17 cellular contexts compared by ENCODE assay signal in the genomic region with DNA sequence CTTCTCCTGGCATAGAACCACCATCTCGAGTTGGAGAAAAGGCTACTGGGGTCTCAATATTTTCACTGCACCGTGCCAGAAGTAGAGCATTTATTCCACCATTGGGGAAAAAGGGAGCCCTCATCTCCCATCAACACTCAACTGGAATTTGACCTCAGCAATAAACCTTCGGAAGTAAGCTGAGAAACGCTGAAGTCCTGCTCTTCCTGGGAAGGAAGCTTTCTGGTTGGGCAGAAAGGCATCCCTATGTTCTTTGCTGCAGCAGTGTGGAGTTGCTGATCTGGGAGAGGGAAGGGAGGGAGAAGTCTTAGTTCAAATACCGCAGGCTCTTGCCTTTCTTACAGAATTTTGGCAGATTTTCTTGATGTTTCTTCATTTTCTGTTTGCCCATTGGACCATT.
DNase-seq lines count a peak whose midpoint lies in the region; FAIRE-seq and TF ChIP-seq lines count a peak whose summit lies in the region.
"Had no signal": no experiment of that assay in that cellular context is flagged by ENCODE, and none has a peak within 500 bp of the region (broad histone marks: within the 10 kb centered on the region; RNA-seq: fewer than 3 reads in every experiment).

No MANE protein-coding gene starts in this region.

- H4K20me1 ChIP-seq in H1 (replicated peaks in 1 of 2; ENCODE audit: control insufficient read depth in 1 of 2, insufficient read depth in 2 of 2, low read length in 2 of 2) (no peaks in the 10 kb centered on the region), neural progenitor cell (ENCODE audit: low read depth) (no peaks in the 10 kb centered on the region)

- no peak overlapping the region for H3K56ac ChIP-seq in H1 (replicated peaks; ENCODE audit: insufficient read length, low read depth, low read length)

- H3K36me3 ChIP-seq in H1 (ENCODE audit: control insufficient read depth in 2 of 4, insufficient read depth in 4 of 4, low read length in 3 of 4) (no peaks in the 10 kb centered on the region), neural progenitor cell (no peaks in the 10 kb centered on the region)

- H3K9ac ChIP-seq in H1 (replicated peaks in 1 of 4; ENCODE audit: extremely low read depth in 1 of 4, low read depth in 3 of 4, low read length in 3 of 4) (no peak overlapping the region), neural progenitor cell (no peak overlapping the region)
- H3K9ac ChIP-seq: GM23248 had no signal

- TF ChIP-seq RAD21 in H1 (IDR thresholded peaks at IDR 0.05 in 1 of 2, conservative IDR thresholded peaks at IDR 0.05 in 1 of 2; ENCODE audit: low read depth in 2 of 2, low read length in 2 of 2), result no peak

- TF ChIP-seq EP300 in H1 (IDR thresholded peaks at IDR 0.05; ENCODE audit: borderline replicate concordance in 1 of 2, low read depth in 2 of 2, low read length in 2 of 2), result no peak

- H3K27me3 ChIP-seq in H1 (replicated peaks in 1 of 4; ENCODE audit: control insufficient read depth in 3 of 4, extremely low read depth in 1 of 4, insufficient read depth in 3 of 4, low read length in 3 of 4) (no peaks in the 10 kb centered on the region), neural progenitor cell (no peaks in the 10 kb centered on the region)

- H3K4me1 Mint-ChIP-seq in neural progenitor cell, result no peaks in the 10 kb centered on the region
- H3K4me1 Mint-ChIP-seq: CD4-positive, alpha-beta memory T cell had no signal

- no peak overlapping the region for H3K4me3 Mint-ChIP-seq in neural progenitor cell
- H3K4me3 Mint-ChIP-seq: CD4-positive, alpha-beta memory T cell; H9 had no signal

- H3K23ac ChIP-seq in H1 (ENCODE audit: insufficient read length), result no peak overlapping the region

- no peaks in the 10 kb centered on the region for H3K9me3 ChIP-seq in H1 (ENCODE audit: insufficient read depth in 2 of 2, low read depth in 1 of 2, low read length in 1 of 2)
- no peaks in the 10 kb centered on the region for H3K9me3 ChIP-seq in neural progenitor cell (ENCODE audit: low read depth)

- POLR2A ChIA-PET in H1 (lab: Charles Lee; ENCODE audit: partially characterized antibody), result no interaction called here

- no peak overlapping the region for H2BK120ac ChIP-seq in H1 (replicated peaks; ENCODE audit: low read depth, low read length)

- TF ChIP-seq POLR2A in H1 (IDR thresholded peaks at IDR 0.05; ENCODE audit: control extremely low read depth in 1 of 2, low read depth in 2 of 2, low read length in 2 of 2), result no peak

- CTCF ChIA-PET in H1 (lab: Charles Lee; ENCODE audit: partially characterized antibody), result interaction anchor here (1.0 kb wide), 1 partner anchor 198 kb away, joined by 3 read pairs; no protein-coding TSS in a partner anchor

- H3K4me3 ChIP-seq in H1 (ENCODE audit: extremely low read depth in 1 of 4, insufficient read depth in 2 of 4, low read depth in 3 of 4, low read length in 4 of 4) (no peak overlapping the region), neural progenitor cell (no peak overlapping the region)
- H3K4me3 ChIP-seq: GM23248 had no signal

- H3K36me3 Mint-ChIP-seq in neural progenitor cell, result no peaks in the 10 kb centered on the region
- H3K36me3 Mint-ChIP-seq: CD4-positive, alpha-beta memory T cell had no signal

- H2BK12ac ChIP-seq in H1 (ENCODE audit: low read depth, low read length), result no peak overlapping the region

- H3K27ac ChIP-seq in H1 (ENCODE audit: low read depth, low read length), result no peak overlapping the region
- H3K27ac ChIP-seq in neural progenitor cell, result no peak overlapping the region
- H3K27ac ChIP-seq: GM23248 had no signal

- no peaks in the 10 kb centered on the region for H3F3A ChIP-seq in neural progenitor cell (ENCODE audit: low read depth)

- H2BK5ac ChIP-seq in H1 (ENCODE audit: low read depth, low read length), result no peak overlapping the region

- TF ChIP-seq CTCF in H1 (IDR thresholded peaks at IDR 0.05; ENCODE audit: control extremely low read depth in 1 of 3, insufficient read depth in 1 of 3, low read depth in 1 of 3, low read length in 3 of 3), result no peak
- no peak for TF ChIP-seq CTCF in neural progenitor cell (IDR thresholded peaks at IDR 0.05)

- H2AK5ac ChIP-seq in H1 (ENCODE audit: low read depth, low read length), result no peak overlapping the region

- H2BK20ac ChIP-seq in H1 (ENCODE audit: low read length), result no peak overlapping the region

- no peaks in the 10 kb centered on the region for H3K9me3 Mint-ChIP-seq in neural progenitor cell
- H3K9me3 Mint-ChIP-seq: H9 had no signal

- no peak overlapping the region for H4K5ac ChIP-seq in H1 (ENCODE audit: insufficient read length, low read depth, low read length)

- no peak overlapping the region for H4K8ac ChIP-seq in H1 (ENCODE audit: extremely low read depth, insufficient read depth, low read length)

- H3K4ac ChIP-seq in H1 (replicated peaks; ENCODE audit: insufficient read length, low read depth, low read length), result no peak overlapping the region

- H2BK15ac ChIP-seq in H1 (ENCODE audit: low read length), result peak overlapping the region; percentile 62; the same call in 1 of the 2 replicates

- no peak for FAIRE-seq in H1 (lab: Jason Lieb, UNC)
- FAIRE-seq: G401.6, GM12892 had no signal

- H4K91ac ChIP-seq in H1 (replicated peaks; ENCODE audit: insufficient read length, low read length), result no peak overlapping the region

- H2AFZ ChIP-seq in H1 (ENCODE audit: low read length) (0 out of 2 replicates have a peak overlapping the region, but pooled peaks have one; percentile 76), neural progenitor cell (replicated peaks) (peak overlapping the region; percentile 55)
- H2AFZ ChIP-seq: GM23248 had no signal

- H3K4me1 ChIP-seq in H1 (replicated peaks in 1 of 4; ENCODE audit: control insufficient read depth in 3 of 4, insufficient read depth in 4 of 4, low read length in 3 of 4) (peaks cover 0 to 5% (median 2%) of the 10 kb centered on the region in 4 experiments; a peak in 2 of 7 replicates), neural progenitor cell (no peaks in the 10 kb centered on the region)

- H3K4me2 ChIP-seq in H1 (ENCODE audit: insufficient read depth in 1 of 2, low read depth in 2 of 2, low read length in 2 of 2), result no peak overlapping the region
- H3K4me2 ChIP-seq in neural progenitor cell, result no peak overlapping the region

- H3K79me2 ChIP-seq in H1 (ENCODE audit: control insufficient read depth in 1 of 2, insufficient read depth in 2 of 2, low read length in 2 of 2), result no peaks in the 10 kb centered on the region
- no peaks in the 10 kb centered on the region for H3K79me2 ChIP-seq in neural progenitor cell (ENCODE audit: low read depth)

- WGBS in H1 (ENCODE audit: extremely low coverage in 1 of 2, insufficient coverage in 1 of 2, insufficient read length in 1 of 2, insufficient replicate concordance in 2 of 2, low coverage in 1 of 2, low lambda C conversion rate in 2 of 2, missing lambda C conversion rate in 1 of 2), 2 experiments, result 92% methylated on average over 5 of the region's 5 CpGs; no CpG with 5 or more reads in 1 of the 2 experiments

- DNase-seq in H1 (ENCODE audit: low read depth in 1 of 2, low spot score in 2 of 2) (no peak), left kidney (ENCODE audit: low read depth, low spot score) (peak; percentile 51), neural progenitor cell (ENCODE audit: low spot score) (no peak), foreskin melanocyte (no peak), iPS-NIHi11 (ENCODE audit: low spot score) (no peak), NCI-H146 treated with DMSO at 0.1 percent for 48 hours (lab: John Stamatoyannopoulos, UW; ENCODE audit: unreplicated experiment) (no peak)
- no peak for DNase-seq in stimulated activated CD4-positive, alpha-beta T cell treated with anti-CD3 and anti-CD28 coated beads, Interleukin-4, amount 100 ng/mL, for 24 hours
- DNase-seq: C1 segment of cervical spinal cord; Calu3; CD4-positive, alpha-beta memory T cell; COR-L47; DMS53; DMS79 treated with DMSO at 0.1 percent for 48 hours; GM23248; H9 had no signal

- H3K14ac ChIP-seq in H1 (ENCODE audit: insufficient read length), result no peak overlapping the region

- H3K27me3 Mint-ChIP-seq in neural progenitor cell (ENCODE audit: insufficient read depth, low read depth), result no peaks in the 10 kb centered on the region
- H3K27me3 Mint-ChIP-seq: CD4-positive, alpha-beta memory T cell had no signal

- no peak overlapping the region for H3K18ac ChIP-seq in H1 (ENCODE audit: extremely low read depth, low read length)

- no peak overlapping the region for H3K27ac Mint-ChIP-seq in neural progenitor cell
- H3K27ac Mint-ChIP-seq: CD4-positive, alpha-beta memory T cell; H9 had no signal

- no peaks in the 10 kb centered on the region for H3K79me1 ChIP-seq in H1 (ENCODE audit: low read depth, low read length)

- no peaks in the 10 kb centered on the region for H3K23me2 ChIP-seq in H1 (ENCODE audit: low read depth, low read length)

TF ChIP-seq in H1, 55 proteins besides CTCF, POLR2A, EP300 and RAD21:
- TF ChIP-seq BRCA1 (IDR thresholded peaks at IDR 0.05; ENCODE audit: low read depth, low read length) (no peak), TCF12 (IDR thresholded peaks at IDR 0.05; ENCODE audit: low read depth, low read length) (no peak), CHD2 (IDR thresholded peaks at IDR 0.05; ENCODE audit: low read length) (no peak)
